ENCODE assay signal across 8 cellular contexts in genomic region chr15:89814112-89814742, GRCh38. TPM values are rescaled to one million over a fixed set of nuclear protein-coding genes. Genes with fewer than 3 reads are reported as not detected.
DNase-seq lines count a peak whose midpoint lies in the region; ATAC-seq and TF ChIP-seq lines count a peak whose summit lies in the region.
"Had no signal": no experiment of that assay in that cellular context is flagged by ENCODE, and none has a peak within 500 bp of the region (broad histone marks: within the 10 kb centered on the region; RNA-seq: fewer than 3 reads in every experiment).

No MANE protein-coding gene starts in this region.

- peaks cover 10% of the 10 kb centered on the region for H3K9me3 Mint-ChIP-seq in WTC11
- H3K9me3 Mint-ChIP-seq in stimulated activated naive B cell treated with anti-CD40 and anti-IgM and Interleukin-4, amounts not matched to agents 10 μg/mL and 1 μg/mL and 100 μg/mL, for 72 hours: peaks cover 3% of the 10 kb centered on the region in 2 donors

- H3K4me3 Mint-ChIP-seq in WTC11: peak overlapping the region; percentile 35; the same call in 1 of the 2 replicates
- peak overlapping the region; percentile 57 to 69 for H3K4me3 Mint-ChIP-seq in stimulated activated naive B cell treated with anti-CD40 and anti-IgM and Interleukin-4, amounts not matched to agents 10 μg/mL and 1 μg/mL and 100 μg/mL, for 72 hours

- H3K27me3 Mint-ChIP-seq in WTC11 (ENCODE audit: low read depth): peaks cover 36% of the 10 kb centered on the region
- H3K27me3 Mint-ChIP-seq in stimulated activated naive B cell treated with anti-CD40 and anti-IgM and Interleukin-4, amounts not matched to agents 10 μg/mL and 1 μg/mL and 100 μg/mL, for 72 hours: peaks cover 44 to 51% of the 10 kb centered on the region in 2 donors

- CTCF ChIA-PET in WTC11 (lab: Charles Lee): interaction anchor here (0.6 to 1.6 kb wide), 6 partner anchors 30 to 329 kb away, joined by 3 to 10 read pairs (median 5); no protein-coding TSS in a partner anchor

- POLR2A ChIA-PET in WTC11 (lab: Charles Lee): no interaction called here

- no peak for ATAC-seq in WTC11
- peak; percentile 71 to 72 for ATAC-seq in stimulated activated naive B cell treated with anti-CD40 and anti-IgM and Interleukin-4, amounts not matched to agents 10 μg/mL and 1 μg/mL and 100 μg/mL, for 72 hours (replicated peaks)

- DNase-seq in HAP-1 (ENCODE audit: low spot score in 2 of 2): no peak
- no peak for DNase-seq in WTC11 (ENCODE audit: low spot score)
- no peak for DNase-seq in stimulated activated naive B cell treated with anti-CD40 and anti-IgM and Interleukin-4, amounts not matched to agents 10 μg/mL and 1 μg/mL and 100 μg/mL, for 72 hours
- no peak for DNase-seq in SIG-M5 (lab: John Stamatoyannopoulos, UW)
- DNase-seq in effector CD4-positive, alpha-beta T cell: no peak
- no peak for DNase-seq in middle frontal gyrus (ENCODE audit: extremely low spot score, low spot score)

- H3K9me3 ChIP-seq in HAP-1: no peaks in the 10 kb centered on the region; the same call in 1 of the 2 replicates
- H3K9me3 ChIP-seq: mucosa of descending colon had no signal

- H3K4me3 ChIP-seq in HAP-1: peak overlapping the region; percentile 43
- peak overlapping the region; percentile 13 for H3K4me3 ChIP-seq in iPS-11a (ENCODE audit: low read depth, low read length)
- H3K4me3 ChIP-seq: mucosa of descending colon had no signal

- in situ Hi-C loops in HAP-1 (cut with MboI; ENCODE audit: low sequenced_read_pairs): no loop called here

- 0 out of 2 replicates have a peak, but pooled peaks cover 8% of the 10 kb centered on the region for H3K4me1 Mint-ChIP-seq in WTC11
- peaks cover 8 to 26% of the 10 kb centered on the region in 2 donors for H3K4me1 Mint-ChIP-seq in stimulated activated naive B cell treated with anti-CD40 and anti-IgM and Interleukin-4, amounts not matched to agents 10 μg/mL and 1 μg/mL and 100 μg/mL, for 72 hours

- TF ChIP-seq CTCF in WTC11 (IDR thresholded peaks at IDR 0.05): no peak

- no peaks in the 10 kb centered on the region for H3K36me3 ChIP-seq in HAP-1 (replicated peaks)

- no peak overlapping the region for H3K27ac Mint-ChIP-seq in WTC11
- no peak overlapping the region for H3K27ac Mint-ChIP-seq in stimulated activated naive B cell treated with anti-CD40 and anti-IgM and Interleukin-4, amounts not matched to agents 10 μg/mL and 1 μg/mL and 100 μg/mL, for 72 hours

- no peaks in the 10 kb centered on the region for H3K27me3 ChIP-seq in HAP-1 (ENCODE audit: low read depth)

- peaks cover 10% of the 10 kb centered on the region for H3K36me3 Mint-ChIP-seq in WTC11
- H3K36me3 Mint-ChIP-seq in stimulated activated naive B cell treated with anti-CD40 and anti-IgM and Interleukin-4, amounts not matched to agents 10 μg/mL and 1 μg/mL and 100 μg/mL, for 72 hours: peaks cover 1 to 12% of the 10 kb centered on the region in 2 donors

- H3K4me1 ChIP-seq in HAP-1: peaks cover 6% of the 10 kb centered on the region; the same call in 1 of the 2 replicates

TF ChIP-seq in WTC11, 78 proteins besides CTCF, POLR2A, EP300 and RAD21 (continues in another document):
- TF ChIP-seq ZNF281 (CRISPR knock-in tag; IDR thresholded peaks at IDR 0.05): no peak
- no peak for TF ChIP-seq KAT7 (CRISPR knock-in tag; IDR thresholded peaks at IDR 0.05; ENCODE audit: borderline replicate concordance)
- no peak for TF ChIP-seq USF2 (CRISPR knock-in tag; IDR thresholded peaks at IDR 0.05)
- no peak for TF ChIP-seq ZNF138 (CRISPR knock-in tag; conservative IDR thresholded peaks at IDR 0.05)
- no peak for TF ChIP-seq ZNF423 (CRISPR knock-in tag; IDR thresholded peaks at IDR 0.05)
- no peak for TF ChIP-seq SMAD3 (CRISPR knock-in tag; IDR thresholded peaks at IDR 0.05; ENCODE audit: borderline replicate concordance)
- no peak for TF ChIP-seq SMAD4 (CRISPR knock-in tag; IDR thresholded peaks at IDR 0.05)
- no peak for TF ChIP-seq NR2C2 (CRISPR knock-in tag; IDR thresholded peaks at IDR 0.05)
- no peak for TF ChIP-seq NFATC4 (CRISPR knock-in tag; IDR thresholded peaks at IDR 0.05)
- TF ChIP-seq STAT6 (CRISPR knock-in tag; conservative IDR thresholded peaks at IDR 0.05; ENCODE audit: low read depth): no peak
- no peak for TF ChIP-seq USF1 (CRISPR knock-in tag; IDR thresholded peaks at IDR 0.05)
- no peak for TF ChIP-seq PRRX2 (CRISPR knock-in tag; IDR thresholded peaks at IDR 0.05)
- no peak for TF ChIP-seq FOXP1 (CRISPR knock-in tag; IDR thresholded peaks at IDR 0.05; ENCODE audit: borderline replicate concordance)
- no peak for TF ChIP-seq PREB (CRISPR knock-in tag; IDR thresholded peaks at IDR 0.05; ENCODE audit: borderline replicate concordance)
- no peak for TF ChIP-seq IRF1 (CRISPR knock-in tag; IDR thresholded peaks at IDR 0.05)

RNA-seq across cellular contexts. Expression of gene ANPEP, which starts 0.4 kb away (rescaled TPM):
- 3.5 to 5.8 TPM (median 4.0 TPM) in 3 replicates for total RNA-seq in WTC11 (2021)

RNA-seq across cellular contexts. Expression of gene MESP2, which starts 38.1 kb away (rescaled TPM):
- 0.66 to 1.0 TPM (median 0.68 TPM) in 3 replicates for total RNA-seq in WTC11 (2021)
